ENCODE assay signal across 14 cellular contexts in genomic region chr4:137032242-137032641, GRCh38.
A peak's percentile ranks its signal among the peaks of the same experiment; 100 is the strongest.
DNase-seq lines count a peak whose midpoint lies in the region; ATAC-seq lines count a peak whose summit lies in the region.
"Had no signal": no experiment of that assay in that cellular context is flagged by ENCODE, and none has a peak within 500 bp of the region (broad histone marks: within the 10 kb centered on the region; RNA-seq: fewer than 3 reads in every experiment).

No MANE protein-coding gene starts in this region.

- H3K4me1 Mint-ChIP-seq in stimulated activated naive CD8-positive, alpha-beta T cell treated with anti-CD3 and anti-CD28 coated beads, Interleukin-15, amount 100 ng/mL, for 72 hours: no peaks in the 10 kb centered on the region
- H3K4me1 Mint-ChIP-seq: nephron progenitor cell had no signal

- H3K27ac Mint-ChIP-seq in stimulated activated naive CD8-positive, alpha-beta T cell treated with anti-CD3 and anti-CD28 coated beads, Interleukin-15, amount 100 ng/mL, for 72 hours: no peak overlapping the region
- H3K27ac Mint-ChIP-seq: activated naive CD4-positive, alpha-beta T cell treated with anti-CD3 and anti-CD28 coated beads, Interleukin-2, amount 50 U/mL, for 72 hours; nephron progenitor cell had no signal

- H3K4me3 Mint-ChIP-seq in stimulated activated naive CD8-positive, alpha-beta T cell treated with anti-CD3 and anti-CD28 coated beads, Interleukin-15, amount 100 ng/mL, for 72 hours: no peak overlapping the region
- H3K4me3 Mint-ChIP-seq: nephron progenitor cell had no signal

- peaks cover 0 to 12% of the 10 kb centered on the region in 2 donors for H3K9me3 Mint-ChIP-seq in stimulated activated naive CD8-positive, alpha-beta T cell treated with anti-CD3 and anti-CD28 coated beads, Interleukin-15, amount 100 ng/mL, for 72 hours
- H3K9me3 Mint-ChIP-seq: nephron progenitor cell had no signal

- H3K27me3 Mint-ChIP-seq in stimulated activated naive CD8-positive, alpha-beta T cell treated with anti-CD3 and anti-CD28 coated beads, Interleukin-15, amount 100 ng/mL, for 72 hours: no peaks in the 10 kb centered on the region

- no peak for ATAC-seq in stimulated activated naive CD8-positive, alpha-beta T cell treated with anti-CD3 and anti-CD28 coated beads, Interleukin-15, amount 100 ng/mL, for 72 hours
- ATAC-seq: activated naive CD4-positive, alpha-beta T cell treated with anti-CD3 and anti-CD28 coated beads, Interleukin-2, amount 50 U/mL, for 72 hours had no signal

- DNase-seq in DMS153 (lab: John Stamatoyannopoulos, UW) (peak; percentile 94), NCI-H1436 (lab: John Stamatoyannopoulos, UW) (peak; percentile 9), NCI-H446 (lab: John Stamatoyannopoulos, UW) (peak; percentile 84 to 98), fibroblast of peridontal ligament (ENCODE audit: extremely low read depth) (peak; percentile 7), C1 segment of cervical spinal cord (lab: John Stamatoyannopoulos, UW) (no peak), nucleus accumbens (lab: John Stamatoyannopoulos, UW) (no peak)
- no peak for DNase-seq in activated CD4-positive, alpha-beta T cell treated with anti-CD3 and anti-CD28 coated beads, Interleukin-2, amount 50 U/mL, for 4 hours
- DNase-seq in stimulated activated naive CD8-positive, alpha-beta T cell treated with anti-CD3 and anti-CD28 coated beads, Interleukin-15, amount 100 ng/mL, for 72 hours: no peak
- DNase-seq: GOT3, hippocampal formation, KG1, nephron progenitor cell, sigmoid colon had no signal

Comparison
In these comparisons a context has a peak if more than half of its experiments do, and no peak if none do; other contexts are left out.
1. DNase-seq: peak in DMS153 (single experiment), NCI-H1436 (single experiment), NCI-H446 (2 of 2) and fibroblast of peridontal ligament (single experiment); none in C1 segment of cervical spinal cord (0 of 14), activated CD4-positive, alpha-beta T cell treated with anti-CD3 and anti-CD28 coated beads, Interleukin-2, amount 50 U/mL, for 4 hours (0 of 2), stimulated activated naive CD8-positive, alpha-beta T cell treated with anti-CD3 and anti-CD28 coated beads, Interleukin-15, amount 100 ng/mL, for 72 hours (0 of 2) and nucleus accumbens (0 of 56).